In the genomic region with DNA sequence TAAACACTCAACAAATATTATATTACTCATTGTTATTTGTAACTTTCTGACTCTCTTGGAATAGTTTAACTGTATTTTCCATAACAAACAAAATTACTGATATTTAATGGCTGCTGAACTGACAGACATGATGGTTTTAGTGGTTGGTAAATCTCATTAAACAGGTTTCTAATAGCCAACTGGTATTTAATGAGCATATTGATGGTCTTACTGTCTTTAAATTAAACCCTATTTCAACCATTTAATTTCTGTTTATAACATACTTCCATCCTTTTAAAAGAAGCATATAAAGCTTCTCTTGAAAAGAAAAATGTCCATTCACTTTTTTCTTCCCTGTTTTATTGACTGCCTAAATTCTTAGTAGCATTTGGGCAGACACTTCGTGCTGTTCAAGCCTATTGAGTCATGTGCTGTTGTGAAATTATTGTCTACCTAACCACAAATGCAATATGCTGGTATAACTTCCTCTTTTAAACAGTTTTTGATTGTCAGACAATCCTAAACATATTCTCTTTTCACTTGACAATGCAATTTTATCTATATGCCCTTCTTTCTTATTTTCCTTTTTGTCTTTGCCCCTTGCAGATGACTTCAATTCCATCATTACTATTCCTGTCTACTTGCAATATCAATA, we compare ENCODE assay signal across 9 cellular contexts.
A peak's percentile ranks its signal among the peaks of the same experiment; 100 is the strongest.
DNase-seq lines count a peak whose midpoint lies in the region; ATAC-seq, FAIRE-seq and TF ChIP-seq lines count a peak whose summit lies in the region.
"Had no signal": no experiment of that assay in that cellular context is flagged by ENCODE, and none has a peak within 500 bp of the region (broad histone marks: within the 10 kb centered on the region; RNA-seq: fewer than 3 reads in every experiment).

No MANE protein-coding gene starts in this region.

- H3K9me3 Mint-ChIP-seq in astrocyte (ENCODE audit: unreplicated experiment), result no peaks in the 10 kb centered on the region

- H3K27me3 ChIP-seq in AG04450 (ENCODE audit: control insufficient read depth, insufficient read depth, low read length) (no peaks in the 10 kb centered on the region), astrocyte (ENCODE audit: insufficient read depth, low read length) (no peaks in the 10 kb centered on the region)

- CTCF ChIA-PET in AG04450 (lab: Charles Lee), result no interaction called here

- H3K4me2 ChIP-seq in astrocyte (ENCODE audit: low read length), result no peak overlapping the region

- H3K36me3 ChIP-seq in astrocyte (ENCODE audit: insufficient read depth, low read length), result no peaks in the 10 kb centered on the region

- H3K4me1 ChIP-seq in astrocyte (ENCODE audit: insufficient read depth, low read length), result no peaks in the 10 kb centered on the region

- no peaks in the 10 kb centered on the region for H3K27me3 Mint-ChIP-seq in astrocyte (ENCODE audit: low read depth, unreplicated experiment)

- DNase-seq in AG04450 (ENCODE audit: low read depth, low spot score) (peak; percentile 3), astrocyte (ENCODE audit: low read depth) (peak; percentile 51), SW 1271 (lab: John Stamatoyannopoulos, UW) (no peak), GDM1 (lab: John Stamatoyannopoulos, UW) (no peak), amygdala (lab: John Stamatoyannopoulos, UW) (no peak), NCI-H2171 treated with DMSO at 0.1 percent for 48 hours (lab: John Stamatoyannopoulos, UW) (no peak)

- no peak overlapping the region for H3K4me3 Mint-ChIP-seq in astrocyte (ENCODE audit: unreplicated experiment)

- peaks cover 4% of the 10 kb centered on the region for H3K4me1 Mint-ChIP-seq in astrocyte (ENCODE audit: low read depth, unreplicated experiment)

- no peak overlapping the region for H3K27ac Mint-ChIP-seq in astrocyte (ENCODE audit: unreplicated experiment)

- H3K9ac ChIP-seq in astrocyte (ENCODE audit: low read length), result no peak overlapping the region

- no peaks in the 10 kb centered on the region for H4K20me1 ChIP-seq in astrocyte (ENCODE audit: insufficient read depth, low read length)

- POLR2A ChIA-PET in AG04450 (lab: Yijun Ruan, JAX), result interaction anchor here (1.0 kb wide), 1 partner anchor 164 kb away, joined by 4 read pairs; a partner anchor contains a TSS

- no peak for TF ChIP-seq CTCF in AG04450 (IDR thresholded peaks at IDR 0.05; ENCODE audit: low read depth, low read length)
- TF ChIP-seq CTCF in astrocyte (IDR thresholded peaks at IDR 0.05; ENCODE audit: insufficient read depth, low read depth, low read length), result no peak

- H3K27ac ChIP-seq in AG04450 (ENCODE audit: low read depth, low read length) (no peak overlapping the region), astrocyte (ENCODE audit: low read depth, low read length) (no peak overlapping the region)

- no peaks in the 10 kb centered on the region for H3K79me2 ChIP-seq in astrocyte (ENCODE audit: insufficient read depth, low read length)

- ATAC-seq in GM19452 (IDR thresholded peaks at IDR 0.05; ENCODE audit: unreplicated experiment) (peak; percentile 82), HG03342 (IDR thresholded peaks at IDR 0.05; ENCODE audit: unreplicated experiment) (peak; percentile 75)

- H3K4me3 ChIP-seq in AG04450 (ENCODE audit: low read depth, low read length) (no peak overlapping the region), astrocyte (ENCODE audit: insufficient read depth, low read depth, low read length) (no peak overlapping the region)

- FAIRE-seq in astrocyte (lab: Jason Lieb, UNC), result no peak
- FAIRE-seq: endothelial cell of umbilical vein had no signal

- no peaks in the 10 kb centered on the region for H3K9me3 ChIP-seq in AG04450 (ENCODE audit: control insufficient read depth, insufficient read depth, low read length)
- no peaks in the 10 kb centered on the region for H3K9me3 ChIP-seq in astrocyte (ENCODE audit: insufficient read depth, low read depth, low read length)

- no peak overlapping the region for H2AFZ ChIP-seq in astrocyte (ENCODE audit: low read depth, low read length)

- no peaks in the 10 kb centered on the region for H3K36me3 Mint-ChIP-seq in astrocyte (ENCODE audit: low read depth, unreplicated experiment)

Comparison
In these comparisons a context has a peak if more than half of its experiments do, and no peak if none do; other contexts are left out.
1. DNase-seq: peak in AG04450 (single experiment) and astrocyte (single experiment); none in SW 1271 (0 of 2), GDM1 (single experiment), amygdala (0 of 56) and NCI-H2171 treated with DMSO at 0.1 percent for 48 hours (single experiment).